17 cellular contexts compared by ENCODE assay signal in the genomic region with DNA sequence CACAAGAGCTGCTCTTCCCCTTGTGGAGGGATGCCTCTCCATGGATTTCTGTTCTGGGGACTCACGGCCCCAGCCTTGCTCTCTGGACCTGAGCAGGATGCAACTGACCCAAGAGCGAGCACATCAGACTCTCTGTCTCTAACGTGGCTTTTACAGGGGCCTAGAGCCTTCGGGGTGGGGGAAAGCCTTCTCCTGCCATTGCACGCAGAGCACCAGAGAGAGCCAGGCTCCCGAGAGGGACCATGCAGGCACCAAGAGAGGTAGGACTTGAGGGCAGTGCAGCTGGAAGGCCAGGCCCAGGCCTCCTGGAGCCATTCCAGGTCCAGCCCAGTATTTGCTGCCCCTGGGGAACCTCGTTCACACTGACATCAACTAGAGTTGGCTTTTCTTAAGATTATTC.
DNase-seq lines count a peak whose midpoint lies in the region; ATAC-seq, FAIRE-seq and TF ChIP-seq lines count a peak whose summit lies in the region.
"Had no signal": no experiment of that assay in that cellular context is flagged by ENCODE, and none has a peak within 500 bp of the region (broad histone marks: within the 10 kb centered on the region; RNA-seq: fewer than 3 reads in every experiment).

No MANE protein-coding gene starts in this region.

- H3K27me3 Mint-ChIP-seq in activated CD8-positive, alpha-beta memory T cell treated with anti-CD3 and anti-CD28 coated beads, Interleukin-2, amount 10 ng/mL, durations not matched to agents 7 days and 5 days, result no peaks in the 10 kb centered on the region
- H3K27me3 Mint-ChIP-seq: B cell had no signal

- H3K9ac ChIP-seq in kidney (ENCODE audit: low read length in 2 of 2), result no peak overlapping the region

- H3K4me3 Mint-ChIP-seq in activated CD8-positive, alpha-beta memory T cell treated with anti-CD3 and anti-CD28 coated beads, Interleukin-2, amount 10 ng/mL, durations not matched to agents 7 days and 5 days, result no peak overlapping the region
- H3K4me3 Mint-ChIP-seq: B cell; CD4-positive, alpha-beta T cell had no signal

- CTCF ChIA-PET in activated CD8-positive, alpha-beta memory T cell treated with anti-CD3 and anti-CD28 coated beads, Interleukin-2, amount 10 ng/mL, durations not matched to agents 7 days and 5 days (lab: Charles Lee), result no interaction called here

- H3K9me3 Mint-ChIP-seq in activated CD8-positive, alpha-beta memory T cell treated with anti-CD3 and anti-CD28 coated beads, Interleukin-2, amount 10 ng/mL, durations not matched to agents 7 days and 5 days (ENCODE audit: low read depth), result no peaks in the 10 kb centered on the region
- H3K9me3 Mint-ChIP-seq: CD4-positive, alpha-beta T cell had no signal

- H3K36me3 ChIP-seq in kidney (ENCODE audit: control insufficient read depth in 1 of 2, insufficient read depth in 2 of 2, low read length in 2 of 2) (no peaks in the 10 kb centered on the region), uterus (no peaks in the 10 kb centered on the region)

- intact Hi-C loops in kidney (cut with DNase I), result no loop called here
- intact Hi-C loops in uterus (cut with DNase I; ENCODE audit: low total_unique reads), result no loop called here

- DNase-seq in activated CD8-positive, alpha-beta memory T cell treated with anti-CD3 and anti-CD28 coated beads, Interleukin-2, amount 10 ng/mL, durations not matched to agents 7 days and 5 days, result peak; percentile 8
- DNase-seq in activated CD8-positive, alpha-beta memory T cell treated with anti-CD3 and anti-CD28 coated beads, Interleukin-2, amount 50 U/mL, for 4 hours, result no peak
- DNase-seq in coronary artery (ENCODE audit: low spot score), result peak; percentile 29
- peak; percentile 32 for DNase-seq in kidney
- DNase-seq in activated gamma-delta T cell (lab: John Stamatoyannopoulos, UW), result no peak
- DNase-seq in uterus, result no peak
- DNase-seq in effector CD8-positive, alpha-beta T cell (lab: John Stamatoyannopoulos, UW), result no peak
- DNase-seq: C1 segment of cervical spinal cord; Calu3; CD4-positive, alpha-beta T cell; DMS79 had no signal

- H3K9me3 ChIP-seq in kidney (ENCODE audit: control insufficient read depth in 1 of 2, low read length in 2 of 2), result no peaks in the 10 kb centered on the region
- no peaks in the 10 kb centered on the region for H3K9me3 ChIP-seq in uterus

- TF ChIP-seq POLR2A in uterus (IDR thresholded peaks at IDR 0.05), result no peak

- H3K27ac ChIP-seq in coronary artery, result no peak overlapping the region
- H3K27ac ChIP-seq in kidney (ENCODE audit: low read depth in 2 of 2, low read length in 2 of 2), result no peak overlapping the region
- no peak overlapping the region for H3K27ac ChIP-seq in uterus

- TF ChIP-seq CTCF in coronary artery (IDR thresholded peaks at IDR 0.05) (no peak), kidney (IDR thresholded peaks at IDR 0.05; ENCODE audit: borderline replicate concordance, extremely low read depth, insufficient read depth) (no peak), uterus (IDR thresholded peaks at IDR 0.05) (no peak)

- H3K4me3 ChIP-seq in coronary artery (no peak overlapping the region), kidney (ENCODE audit: low read length in 2 of 2) (no peak overlapping the region), uterus (no peak overlapping the region)
- H3K4me3 ChIP-seq: GM12878 had no signal

- H3K36me3 Mint-ChIP-seq in activated CD8-positive, alpha-beta memory T cell treated with anti-CD3 and anti-CD28 coated beads, Interleukin-2, amount 10 ng/mL, durations not matched to agents 7 days and 5 days, result no peaks in the 10 kb centered on the region

- H3K4me1 Mint-ChIP-seq in activated CD8-positive, alpha-beta memory T cell treated with anti-CD3 and anti-CD28 coated beads, Interleukin-2, amount 10 ng/mL, durations not matched to agents 7 days and 5 days, result no peaks in the 10 kb centered on the region
- H3K4me1 Mint-ChIP-seq: B cell had no signal

- no peak overlapping the region for H3K27ac Mint-ChIP-seq in activated CD8-positive, alpha-beta memory T cell treated with anti-CD3 and anti-CD28 coated beads, Interleukin-2, amount 10 ng/mL, durations not matched to agents 7 days and 5 days
- H3K27ac Mint-ChIP-seq: B cell; CD4-positive, alpha-beta T cell had no signal

- ATAC-seq in activated CD8-positive, alpha-beta memory T cell treated with anti-CD3 and anti-CD28 coated beads, Interleukin-2, amount 10 ng/mL, durations not matched to agents 7 days and 5 days, result no peak
- ATAC-seq: GM12878, HCT116 had no signal

- H3K27me3 ChIP-seq in uterus, result no peaks in the 10 kb centered on the region

- FAIRE-seq in kidney (lab: Jason Lieb, UNC), result no peak
- FAIRE-seq: A204.1, GM12878, GM18507, HTR-8/SVneo had no signal

- H3K4me1 ChIP-seq in kidney (ENCODE audit: control insufficient read depth in 1 of 2, insufficient read depth in 1 of 2, low read depth in 1 of 2, low read length in 2 of 2), result no peaks in the 10 kb centered on the region
- H3K4me1 ChIP-seq in uterus, result no peaks in the 10 kb centered on the region

Comparison
In these comparisons a context has a peak if more than half of its experiments do, and no peak if none do; other contexts are left out.
1. DNase-seq: peak in activated CD8-positive, alpha-beta memory T cell treated with anti-CD3 and anti-CD28 coated beads, Interleukin-2, amount 10 ng/mL, durations not matched to agents 7 days and 5 days (single experiment), coronary artery (single experiment) and kidney (single experiment); none in activated CD8-positive, alpha-beta memory T cell treated with anti-CD3 and anti-CD28 coated beads, Interleukin-2, amount 50 U/mL, for 4 hours (single experiment), activated gamma-delta T cell (single experiment), uterus (0 of 2) and effector CD8-positive, alpha-beta T cell (single experiment).